ENCODE assay signal across 28 cellular contexts in genomic region chr2:85957256-85957655, GRCh38.
DNase-seq lines count a peak whose midpoint lies in the region; ATAC-seq and TF ChIP-seq lines count a peak whose summit lies in the region.
"Had no signal": no experiment of that assay in that cellular context is flagged by ENCODE, and none has a peak within 500 bp of the region (broad histone marks: within the 10 kb centered on the region; RNA-seq: fewer than 3 reads in every experiment).

No MANE protein-coding gene starts in this region.

- ATAC-seq in upper lobe of right lung (no peak), HG02970 (IDR thresholded peaks at IDR 0.05; ENCODE audit: low FRiP score, unreplicated experiment) (no peak)
- ATAC-seq: HepG2, K562, PC-3 had no signal

- H3K27me3 ChIP-seq in mammary epithelial cell (ENCODE audit: insufficient read depth, low read length) (no peaks in the 10 kb centered on the region), breast epithelium (no peaks in the 10 kb centered on the region), endodermal cell (ENCODE audit: control insufficient read depth, insufficient read depth, low read length, poor library complexity, severe bottlenecking) (no peaks in the 10 kb centered on the region), mesendoderm (ENCODE audit: insufficient read depth, low read length, poor library complexity) (no peaks in the 10 kb centered on the region), upper lobe of right lung (no peaks in the 10 kb centered on the region), testis (no peaks in the 10 kb centered on the region)
- H3K27me3 ChIP-seq: BE2C, SJSA1 had no signal

- H3K9me3 Mint-ChIP-seq in endodermal cell: peaks cover 7% of the 10 kb centered on the region
- H3K9me3 Mint-ChIP-seq: CD8-positive, alpha-beta memory T cell had no signal

- H3K36me3 ChIP-seq in mammary epithelial cell (ENCODE audit: insufficient read depth, low read length): no peaks in the 10 kb centered on the region
- H3K36me3 ChIP-seq in breast epithelium: no peaks in the 10 kb centered on the region
- H3K36me3 ChIP-seq in endodermal cell (ENCODE audit: control insufficient read depth, insufficient read depth, low read length): no peaks in the 10 kb centered on the region
- H3K36me3 ChIP-seq in mesendoderm (ENCODE audit: control insufficient read depth, insufficient read depth, low read length): no peaks in the 10 kb centered on the region
- no peaks in the 10 kb centered on the region for H3K36me3 ChIP-seq in upper lobe of right lung
- H3K36me3 ChIP-seq in testis (ENCODE audit: low read depth, missing control alignments): no peaks in the 10 kb centered on the region
- H3K36me3 ChIP-seq: BE2C, SJSA1 had no signal

- H3K27me3 Mint-ChIP-seq in endodermal cell (ENCODE audit: insufficient read depth): no peaks in the 10 kb centered on the region
- H3K27me3 Mint-ChIP-seq: CD8-positive, alpha-beta memory T cell had no signal

- H3K27ac Mint-ChIP-seq in endodermal cell: no peak overlapping the region
- H3K27ac Mint-ChIP-seq: CD14-positive monocyte; CD8-positive, alpha-beta memory T cell had no signal

- dilution Hi-C loops in mammary epithelial cell (cut with HindIII; ENCODE audit: low sequenced_read_pairs): no loop called here

- no peaks in the 10 kb centered on the region for H3K79me1 ChIP-seq in mesendoderm (ENCODE audit: low read length)

- no peak overlapping the region for H3K4me3 Mint-ChIP-seq in endodermal cell
- H3K4me3 Mint-ChIP-seq: CD14-positive monocyte; CD8-positive, alpha-beta memory T cell had no signal

- TF ChIP-seq CTCF in mammary epithelial cell (conservative IDR thresholded peaks at IDR 0.05 in 1 of 2, IDR thresholded peaks at IDR 0.05 in 1 of 2; ENCODE audit: extremely low read depth in 1 of 2, insufficient read depth in 1 of 2, low read depth in 1 of 2, low read length in 2 of 2) (no peak), breast epithelium (IDR thresholded peaks at IDR 0.05) (no peak), endodermal cell (conservative IDR thresholded peaks at IDR 0.05) (no peak), upper lobe of right lung (IDR thresholded peaks at IDR 0.05) (no peak), testis (IDR thresholded peaks at IDR 0.05) (no peak)

- in situ Hi-C loops in mammary epithelial cell (cut with MboI; ENCODE audit: low sequenced_read_pairs in 2 of 2): no loop called here
- in situ Hi-C loops in KBM-7 (cut with MboI; ENCODE audit: low pct_unique_long_range_greater_than_20kb, low sequenced_read_pairs): no loop called here

- H2AFZ ChIP-seq in mammary epithelial cell (ENCODE audit: low read depth, low read length): no peak overlapping the region

- peaks cover 18% of the 10 kb centered on the region for H3K4me1 Mint-ChIP-seq in endodermal cell
- H3K4me1 Mint-ChIP-seq: CD8-positive, alpha-beta memory T cell had no signal

- H3K4me1 ChIP-seq in mammary epithelial cell (ENCODE audit: insufficient read depth, low read length) (peaks cover 15% of the 10 kb centered on the region), breast epithelium (no peaks in the 10 kb centered on the region), endodermal cell (ENCODE audit: control insufficient read depth, insufficient read depth, low read length) (peaks cover 8% of the 10 kb centered on the region), mesendoderm (ENCODE audit: control insufficient read depth, low read depth, low read length) (peaks cover 3% of the 10 kb centered on the region), upper lobe of right lung (peaks cover 4% of the 10 kb centered on the region), testis (no peaks in the 10 kb centered on the region)
- H3K4me1 ChIP-seq: BE2C, SJSA1 had no signal

- H3K23ac ChIP-seq in mesendoderm (ENCODE audit: low read length): no peak overlapping the region

- H4K5ac ChIP-seq in mesendoderm (ENCODE audit: low read length): no peak overlapping the region

- no peaks in the 10 kb centered on the region for H3K36me3 Mint-ChIP-seq in endodermal cell (ENCODE audit: low read depth)
- H3K36me3 Mint-ChIP-seq: CD14-positive monocyte had no signal

- H3K79me2 ChIP-seq in mammary epithelial cell (ENCODE audit: insufficient read depth, low read length) (no peaks in the 10 kb centered on the region), mesendoderm (ENCODE audit: control insufficient read depth, insufficient read depth, low read length) (no peaks in the 10 kb centered on the region)

- H3K56ac ChIP-seq in mesendoderm (ENCODE audit: low read length): no peak overlapping the region

- no peak overlapping the region for H3K4ac ChIP-seq in mesendoderm (ENCODE audit: low read depth, low read length)

- no peaks in the 10 kb centered on the region for H3K9me3 ChIP-seq in mammary epithelial cell (replicated peaks; ENCODE audit: insufficient read depth, low read length)
- no peaks in the 10 kb centered on the region for H3K9me3 ChIP-seq in breast epithelium
- H3K9me3 ChIP-seq in endodermal cell (ENCODE audit: control insufficient read depth, low read length): peaks cover 27% of the 10 kb centered on the region
- no peaks in the 10 kb centered on the region for H3K9me3 ChIP-seq in upper lobe of right lung
- H3K9me3 ChIP-seq in testis: no peaks in the 10 kb centered on the region
- H3K9me3 ChIP-seq: BE2C, SJSA1 had no signal

- H2BK5ac ChIP-seq in mesendoderm (ENCODE audit: low read length): no peak overlapping the region

- no TSS peak for BruUV-seq in mammary epithelial cell (replicated peaks; lab: Mats Ljungman, UMichigan)

- TF ChIP-seq POLR2A in breast epithelium (IDR thresholded peaks at IDR 0.05): no peak
- TF ChIP-seq POLR2A in testis (IDR thresholded peaks at IDR 0.05): no peak

- H3K27ac ChIP-seq in mammary epithelial cell (ENCODE audit: insufficient read depth, low read depth, low read length): peak overlapping the region; percentile 50
- no peak overlapping the region for H3K27ac ChIP-seq in breast epithelium
- no peak overlapping the region for H3K27ac ChIP-seq in endodermal cell (ENCODE audit: low read depth, low read length)
- no peak overlapping the region for H3K27ac ChIP-seq in mesendoderm (ENCODE audit: low read depth, low read length)
- H3K27ac ChIP-seq in upper lobe of right lung: peak overlapping the region; percentile 75
- no peak overlapping the region for H3K27ac ChIP-seq in testis
- H3K27ac ChIP-seq: HL-60, SJSA1 had no signal

- H3K9ac ChIP-seq in mammary epithelial cell (ENCODE audit: insufficient read depth, low read length) (no peak overlapping the region), endodermal cell (ENCODE audit: extremely low read depth, low read length, poor library complexity, severe bottlenecking) (no peak overlapping the region), mesendoderm (ENCODE audit: low read length) (no peak overlapping the region)

- H3K4me3 ChIP-seq in mammary epithelial cell (replicated peaks in 1 of 3; ENCODE audit: insufficient read depth in 1 of 3, low read depth in 2 of 3, low read length in 3 of 3) (no peak overlapping the region), breast epithelium (no peak overlapping the region), endodermal cell (ENCODE audit: low read length) (peak overlapping the region; percentile 9), mesendoderm (ENCODE audit: low read length) (no peak overlapping the region), upper lobe of right lung (no peak overlapping the region), testis (no peak overlapping the region)
- H3K4me3 ChIP-seq: K562, SJSA1 had no signal

- no peak overlapping the region for H3K18ac ChIP-seq in mesendoderm (ENCODE audit: low read length)

- no peak overlapping the region for H2AK5ac ChIP-seq in mesendoderm (ENCODE audit: low read length)

- no peaks in the 10 kb centered on the region for H4K20me1 ChIP-seq in mammary epithelial cell (ENCODE audit: insufficient read depth, low read length)

- H2BK15ac ChIP-seq in mesendoderm (replicated peaks; ENCODE audit: low read depth): no peak overlapping the region

- H2BK120ac ChIP-seq in mesendoderm (ENCODE audit: low read depth, low read length): no peak overlapping the region

- no peak overlapping the region for H3K4me2 ChIP-seq in mammary epithelial cell (ENCODE audit: insufficient read depth, low read depth, low read length)
- no peak overlapping the region for H3K4me2 ChIP-seq in mesendoderm (ENCODE audit: low read length)

- intact Hi-C loops in mammary epithelial cell (cut with micrococcal nuclease): no loop called here
- intact Hi-C loops in breast epithelium (cut with DNase I; ENCODE audit: low total_unique reads): no loop called here
- intact Hi-C loops in upper lobe of right lung (cut with DNase I): no loop called here
- intact Hi-C loops in testis (cut with DNase I; ENCODE audit: low total_unique reads): no loop called here

- CTCF ChIA-PET in mammary epithelial cell (lab: Charles Lee; ENCODE audit: low non-redundant PET): interaction anchor here (0.7 kb wide), 1 partner anchor 68 kb away, joined by 3 read pairs; no protein-coding TSS in a partner anchor

- 100% methylated on average over 2 of the region's 2 CpGs for WGBS in mammary epithelial cell (ENCODE audit: low coverage, missing lambda C conversion rate)
- 92 to 100% methylated on average over 1 to 2 of the region's 2 CpGs for WGBS in endodermal cell (ENCODE audit: insufficient coverage in 1 of 2, insufficient read length in 1 of 2), 2 experiments
- no CpG with 5 or more reads among the region's 2 CpGs for WGBS in mesendoderm (ENCODE audit: extremely low coverage, insufficient coverage, low lambda C conversion rate)
- 70 to 87% methylated on average over 2 of the region's 2 CpGs for WGBS in testis, 2 donors

- no peak overlapping the region for H4K8ac ChIP-seq in mesendoderm (ENCODE audit: low read depth, low read length)

- no peak for DNase-seq in mammary epithelial cell
- DNase-seq in breast epithelium (ENCODE audit: low spot score in 2 of 2): no peak
- DNase-seq in endodermal cell: no peak
- peak; percentile 37 for DNase-seq in mesendoderm
- DNase-seq in upper lobe of right lung: no peak
- DNase-seq in KBM-7: no peak
- no peak for DNase-seq in testis
- DNase-seq: 8988T; ACHN; BE2C; CD8-positive, alpha-beta memory T cell; DMS 273 treated with DMSO at 0.1 percent for 48 hours; DMS79; H7; MV-4-11; NCI-H1105; NCI-H1436 treated with DMSO at 0.1 percent for 48 hours; NCI-H187 treated with DMSO at 0.1 percent for 48 hours; NCI-H2171 treated with DMSO at 0.1 percent for 48 hours; NCI-H524; NCI-H774; PC-3 had no signal

Comparison
In these comparisons a context has a peak if more than half of its experiments do, and no peak if none do; other contexts are left out.
1. H3K27ac ChIP-seq: peak in mammary epithelial cell (single experiment) and upper lobe of right lung (single experiment); none in breast epithelium (0 of 2), endodermal cell (single experiment), mesendoderm (single experiment) and testis (0 of 2).